In genomic region chr2:232518844-232519243, GRCh38 we compare ENCODE assay signal across 17 cellular contexts. TPM values are rescaled to one million over a fixed set of nuclear protein-coding genes. Genes with fewer than 3 reads are reported as not detected.
DNase-seq lines count a peak whose midpoint lies in the region; ATAC-seq and TF ChIP-seq lines count a peak whose summit lies in the region.
"Had no signal": no experiment of that assay in that cellular context is flagged by ENCODE, and none has a peak within 500 bp of the region (broad histone marks: within the 10 kb centered on the region; RNA-seq: fewer than 3 reads in every experiment).

No MANE protein-coding gene starts in this region.

- CTCF ChIA-PET in WTC11 (lab: Charles Lee): interaction anchor here (1.1 to 6.5 kb wide), 5 partner anchors 10 to 74 kb away, joined by 3 to 42 read pairs (median 5); partner anchors contain the start of gene ECEL1

- H3K4me3 Mint-ChIP-seq in WTC11: no peak overlapping the region
- H3K4me3 Mint-ChIP-seq: B cell; CD8-positive, alpha-beta T cell; HFFc6 had no signal

- ATAC-seq in WTC11 (no peak), GM21619 (IDR thresholded peaks at IDR 0.05; ENCODE audit: unreplicated experiment) (no peak), HG03342 (IDR thresholded peaks at IDR 0.05; ENCODE audit: unreplicated experiment) (no peak)
- ATAC-seq: CD8-positive, alpha-beta T cell; GM12878 had no signal

- peaks cover 31% of the 10 kb centered on the region for H3K27me3 Mint-ChIP-seq in WTC11 (ENCODE audit: low read depth)

- DNase-seq in ELF-1 (ENCODE audit: low read depth, low spot score): peak; percentile 45
- no peak for DNase-seq in WTC11 (ENCODE audit: low spot score)
- peak; percentile 73 for DNase-seq in islet precursor cell
- no peak for DNase-seq in Ammon's horn (ENCODE audit: low spot score)
- DNase-seq: 8988T; Calu3; CD8-positive, alpha-beta T cell; DMS79 treated with DMSO at 0.1 percent for 48 hours; HCEC 1CT; HFFc6 had no signal

- no peaks in the 10 kb centered on the region for H3K36me3 Mint-ChIP-seq in WTC11
- H3K36me3 Mint-ChIP-seq: CD8-positive, alpha-beta T cell had no signal

- H3K9me3 Mint-ChIP-seq in WTC11: no peaks in the 10 kb centered on the region
- H3K9me3 Mint-ChIP-seq: CD8-positive, alpha-beta T cell; HFFc6 had no signal

- no peak for TF ChIP-seq CTCF in WTC11 (IDR thresholded peaks at IDR 0.05)

- POLR2A ChIA-PET in WTC11 (lab: Charles Lee): no interaction called here

- peaks cover 7% of the 10 kb centered on the region; the same call in 1 of the 2 replicates for H3K4me1 Mint-ChIP-seq in WTC11

- peak overlapping the region; percentile 31; the same call in 1 of the 2 replicates for H3K27ac Mint-ChIP-seq in WTC11
- H3K27ac Mint-ChIP-seq: B cell; CD8-positive, alpha-beta T cell; HFFc6 had no signal

TF ChIP-seq in WTC11, 78 proteins besides CTCF, POLR2A, EP300 and RAD21:
- TF ChIP-seq ZMAT4 (CRISPR knock-in tag; IDR thresholded peaks at IDR 0.05) (no peak), AR (CRISPR knock-in tag; IDR thresholded peaks at IDR 0.05) (no peak), NR1H2 (CRISPR knock-in tag; IDR thresholded peaks at IDR 0.05) (no peak), GRHL2 (CRISPR knock-in tag; IDR thresholded peaks at IDR 0.05; ENCODE audit: insufficient replicate concordance, severe bottlenecking) (no peak), MLX (CRISPR knock-in tag; IDR thresholded peaks at IDR 0.05) (no peak), GTF2I (CRISPR knock-in tag; conservative IDR thresholded peaks at IDR 0.05) (no peak), SMAD4 (CRISPR knock-in tag; IDR thresholded peaks at IDR 0.05) (no peak), ZNF121 (CRISPR knock-in tag; IDR thresholded peaks at IDR 0.05) (no peak), TEAD4 (CRISPR knock-in tag; IDR thresholded peaks at IDR 0.05) (no peak), TCF7 (CRISPR knock-in tag; IDR thresholded peaks at IDR 0.05; ENCODE audit: low read depth) (no peak), ATF6 (CRISPR knock-in tag; IDR thresholded peaks at IDR 0.05) (no peak), SOX15 (CRISPR knock-in tag; IDR thresholded peaks at IDR 0.05) (no peak), PREB (CRISPR knock-in tag; IDR thresholded peaks at IDR 0.05; ENCODE audit: borderline replicate concordance) (no peak), AFF4 (CRISPR knock-in tag; IDR thresholded peaks at IDR 0.05; ENCODE audit: borderline replicate concordance) (no peak), CDX4 (CRISPR knock-in tag; IDR thresholded peaks at IDR 0.05; ENCODE audit: borderline replicate concordance) (no peak)

RNA-seq across cellular contexts. Expression of gene PRSS56, which starts 1.3 kb away (rescaled TPM):
- not detected in 3 replicates for total RNA-seq in WTC11 (2021)
- total RNA-seq: A673; B cell; Calu3; CD8-positive, alpha-beta T cell; G401; GM12878; H4; HFFc6 had no signal

RNA-seq across cellular contexts. Expression of gene CHRND, which starts 7.1 kb away (rescaled TPM):
- total RNA-seq in WTC11 (2021): 0.07 to 0.11 TPM in 2 of 3 replicates, not detected in the other
- total RNA-seq: A673; B cell; Calu3; CD8-positive, alpha-beta T cell; G401; GM12878; H4; HFFc6 had no signal

RNA-seq across cellular contexts. Expression of gene CHRNG, which starts 20.6 kb away (rescaled TPM):
- total RNA-seq in WTC11 (2021): 0.20 TPM in 1 of 3 replicates, not detected in the others
- total RNA-seq: A673; B cell; Calu3; CD8-positive, alpha-beta T cell; G401; GM12878; H4; HFFc6 had no signal

RNA-seq across cellular contexts. Expression of gene ECEL1, which starts 31.2 kb away (rescaled TPM):
- 21.4 to 23.3 TPM (median 21.9 TPM) in 3 replicates for total RNA-seq in WTC11 (2021)
- total RNA-seq: Calu3; CD8-positive, alpha-beta T cell; GM12878; H4; HFFc6 had no signal

RNA-seq across cellular contexts. Expression of gene TIGD1, which starts 31.5 kb away (rescaled TPM):
- 5.2 to 9.0 TPM (median 6.1 TPM) in 3 replicates for total RNA-seq in WTC11 (2021)

Comparison
In these comparisons a context has a peak if more than half of its experiments do, and no peak if none do; other contexts are left out.
1. DNase-seq: peak in ELF-1 (single experiment) and islet precursor cell (single experiment); none in WTC11 (single experiment) and Ammon's horn (single experiment).